ENCODE assay signal across 16 cellular contexts in the genomic region with DNA sequence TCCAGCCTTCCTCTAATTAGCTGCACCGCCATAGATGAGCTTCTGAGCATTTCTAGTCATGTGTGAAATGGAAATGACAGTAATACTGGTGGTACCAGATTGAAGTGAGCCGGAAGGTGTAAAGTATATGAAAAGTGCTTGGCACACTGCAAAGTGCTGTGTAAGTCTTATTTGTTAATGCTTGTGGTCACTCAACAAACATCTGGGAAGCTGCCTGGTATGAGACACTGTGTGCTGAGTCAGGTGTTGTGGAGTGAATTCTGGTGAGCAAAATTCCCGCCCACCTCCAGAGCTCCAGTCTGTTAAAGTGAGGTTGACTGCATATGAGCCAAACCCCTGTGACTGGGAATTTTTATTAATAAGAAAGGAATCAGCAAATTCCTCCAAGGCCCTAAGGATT. TPM values are rescaled to one million over a fixed set of nuclear protein-coding genes. Genes with fewer than 3 reads are reported as not detected.
A peak's percentile ranks its signal among the peaks of the same experiment; 100 is the strongest.
DNase-seq lines count a peak whose midpoint lies in the region; ATAC-seq and TF ChIP-seq lines count a peak whose summit lies in the region.
"Had no signal": no experiment of that assay in that cellular context is flagged by ENCODE, and none has a peak within 500 bp of the region (broad histone marks: within the 10 kb centered on the region; RNA-seq: fewer than 3 reads in every experiment).

No MANE protein-coding gene starts in this region.

- no peak for TF ChIP-seq CTCF in AG04449 (IDR thresholded peaks at IDR 0.05; ENCODE audit: insufficient read depth, low read length, missing control alignments)
- TF ChIP-seq CTCF in chondrocyte (IDR thresholded peaks at IDR 0.05), result no peak
- TF ChIP-seq CTCF in gastrocnemius medialis (IDR thresholded peaks at IDR 0.05 in 4 of 5, conservative IDR thresholded peaks at IDR 0.05 in 1 of 5), result no peak

- CTCF ChIA-PET in AG04449 (lab: Yijun Ruan, JAX), result interaction anchor here (1.1 to 1.8 kb wide), 4 partner anchors 11 to 495 kb away, joined by 3 to 7 read pairs (median 5); no protein-coding TSS in a partner anchor

- ATAC-seq in HG02642 (IDR thresholded peaks at IDR 0.05; ENCODE audit: poor library complexity, unreplicated experiment) (no peak), gastrocnemius medialis (no peak), T-helper 17 cell (no peak)

- no peaks in the 10 kb centered on the region for H3K36me3 ChIP-seq in gastrocnemius medialis
- H3K36me3 ChIP-seq: tibial artery had no signal

- H3K27me3 ChIP-seq in gastrocnemius medialis, result no peaks in the 10 kb centered on the region
- H3K27me3 ChIP-seq: tibial artery had no signal

- H3K4me1 ChIP-seq in gastrocnemius medialis, result peaks cover 10 to 31% of the 10 kb centered on the region in 2 donors
- H3K4me1 ChIP-seq: parathyroid adenoma had no signal

- intact Hi-C loops in gastrocnemius medialis (cut with DNase I; ENCODE audit: low total_unique reads), result no loop called here

- no peak overlapping the region for H3K27ac ChIP-seq in gastrocnemius medialis
- H3K27ac ChIP-seq: parathyroid adenoma had no signal

- H3K9me3 ChIP-seq in gastrocnemius medialis (no peaks in the 10 kb centered on the region), T-helper 17 cell (ENCODE audit: control insufficient read depth, low read length, poor library complexity, severe bottlenecking) (no peaks in the 10 kb centered on the region)
- H3K9me3 ChIP-seq: SK-N-SH, tibial artery had no signal

- DNase-seq in AG04449 (ENCODE audit: low read depth, low spot score) (peak; percentile 28), M059J (ENCODE audit: low read depth) (peak; percentile 32), chondrocyte (ENCODE audit: low spot score) (no peak), kidney tubule cell (ENCODE audit: low spot score) (peak; percentile 70), DMS114 treated with DMSO at 0.1 percent for 48 hours (lab: John Stamatoyannopoulos, UW; ENCODE audit: unreplicated experiment) (no peak), gastrocnemius medialis (no peak), T-helper 17 cell (no peak)
- DNase-seq: ACHN; activated naive CD4-positive, alpha-beta T cell; Calu3; erythroblast; NCI-H187 treated with DMSO at 0.1 percent for 48 hours; SK-N-SH; tibial artery had no signal

- no peaks in the 10 kb centered on the region for H3K36me3 Mint-ChIP-seq in chondrocyte (ENCODE audit: low read depth)
- no peaks in the 10 kb centered on the region for H3K36me3 Mint-ChIP-seq in T-helper 17 cell (ENCODE audit: low read depth)

- no peaks in the 10 kb centered on the region for H3K27me3 Mint-ChIP-seq in chondrocyte (ENCODE audit: low read depth)
- peaks cover 42% of the 10 kb centered on the region for H3K27me3 Mint-ChIP-seq in T-helper 17 cell

- in situ Hi-C loops in gastrocnemius medialis (cut with MboI; ENCODE audit: low sequenced_read_pairs in 4 of 4), result no loop called here

- no peak for TF ChIP-seq POLR2A in gastrocnemius medialis (IDR thresholded peaks at IDR 0.05)

- H3K4me3 ChIP-seq in AG04449 (ENCODE audit: low read depth, low read length), result no peak overlapping the region
- H3K4me3 ChIP-seq in gastrocnemius medialis, result no peak overlapping the region
- H3K4me3 ChIP-seq: tibial artery had no signal

- H3K4me3 Mint-ChIP-seq in chondrocyte (ENCODE audit: unreplicated experiment) (no peak overlapping the region), T-helper 17 cell (no peak overlapping the region)

- POLR2A ChIA-PET in AG04449 (lab: Yijun Ruan, JAX), result interaction anchor here (1.0 kb wide), 1 partner anchor 80 kb away, joined by 4 read pairs; no protein-coding TSS in a partner anchor

- peaks cover 91% of the 10 kb centered on the region for H3K4me1 Mint-ChIP-seq in chondrocyte (ENCODE audit: low read depth)
- H3K4me1 Mint-ChIP-seq in T-helper 17 cell, result no peaks in the 10 kb centered on the region

- no peaks in the 10 kb centered on the region for H3K9me3 Mint-ChIP-seq in chondrocyte (ENCODE audit: low read depth)

- peak overlapping the region; percentile 75 for H3K27ac Mint-ChIP-seq in chondrocyte (ENCODE audit: unreplicated experiment)
- no peak overlapping the region for H3K27ac Mint-ChIP-seq in T-helper 17 cell

RNA-seq across cellular contexts. Expression of a gene that starts 12.5 kb away (rescaled TPM):
- 0.39 and 1.3 TPM in 2 replicates for total RNA-seq in M059J (2014; rRNA removed; shearing (Covaris generic))
- total RNA-seq in chondrocyte (137 to 142 TPM (median 142 TPM) in 3 replicates), gastrocnemius medialis (10 to 100 TPM; 25.9 to 84.0 (median 48.5) TPM), T-helper 17 cell (not detected)
- total RNA-seq: Calu3 had no signal

Comparison
In these comparisons a context has a peak if more than half of its experiments do, and no peak if none do; other contexts are left out.
1. DNase-seq: peak in AG04449 (single experiment), M059J (single experiment) and kidney tubule cell (single experiment); none in chondrocyte (single experiment), DMS114 treated with DMSO at 0.1 percent for 48 hours (single experiment), gastrocnemius medialis (0 of 2) and T-helper 17 cell (0 of 3).
2. RNA of a gene that starts 12.5 kb away (total RNA-seq): 137 to 142 TPM in chondrocyte and 25.9 to 84.0 TPM in gastrocnemius medialis; 0.39 to 1.3 TPM in M059J and not detected in T-helper 17 cell; every median in the first group is over 10 times any median in the second.